Comparison of ENCODE assay signal across 1 cellular context in the genomic region with DNA sequence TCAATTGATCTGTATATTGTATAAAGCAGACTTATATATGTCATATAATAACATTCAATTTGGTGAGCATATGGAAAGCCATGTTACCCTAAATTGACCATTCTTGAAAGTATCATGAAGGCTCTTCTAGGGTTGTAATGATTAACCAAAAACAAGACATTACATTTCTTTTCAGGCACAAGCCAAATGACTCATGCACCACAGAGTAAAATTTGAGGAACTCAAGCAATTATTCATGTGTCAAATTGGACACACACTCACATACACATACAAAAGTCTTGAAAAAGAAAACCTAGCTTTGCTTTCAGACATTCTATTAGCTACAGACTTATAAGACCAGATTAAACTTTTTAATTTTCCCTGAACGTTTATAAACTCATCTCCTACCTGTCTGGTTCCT.
TF ChIP-seq lines count a peak whose summit lies in the region.

No MANE protein-coding gene starts in this region.

TF ChIP-seq in GM12878, 131 proteins besides CTCF, POLR2A, EP300 and RAD21 (continued from another document):
- TF ChIP-seq, protein P1, sequence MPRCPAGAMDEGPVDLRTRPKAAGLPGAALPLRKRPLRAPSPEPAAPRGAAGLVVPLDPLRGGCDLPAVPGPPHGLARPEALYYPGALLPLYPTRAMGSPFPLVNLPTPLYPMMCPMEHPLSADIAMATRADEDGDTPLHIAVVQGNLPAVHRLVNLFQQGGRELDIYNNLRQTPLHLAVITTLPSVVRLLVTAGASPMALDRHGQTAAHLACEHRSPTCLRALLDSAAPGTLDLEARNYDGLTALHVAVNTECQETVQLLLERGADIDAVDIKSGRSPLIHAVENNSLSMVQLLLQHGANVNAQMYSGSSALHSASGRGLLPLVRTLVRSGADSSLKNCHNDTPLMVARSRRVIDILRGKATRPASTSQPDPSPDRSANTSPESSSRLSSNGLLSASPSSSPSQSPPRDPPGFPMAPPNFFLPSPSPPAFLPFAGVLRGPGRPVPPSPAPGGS (IDR thresholded peaks at IDR 0.05; ENCODE audit: borderline replicate concordance, insufficient read depth, low read depth, low read length, poor library complexity, severe bottlenecking): no peak
- TF ChIP-seq, protein P2, sequence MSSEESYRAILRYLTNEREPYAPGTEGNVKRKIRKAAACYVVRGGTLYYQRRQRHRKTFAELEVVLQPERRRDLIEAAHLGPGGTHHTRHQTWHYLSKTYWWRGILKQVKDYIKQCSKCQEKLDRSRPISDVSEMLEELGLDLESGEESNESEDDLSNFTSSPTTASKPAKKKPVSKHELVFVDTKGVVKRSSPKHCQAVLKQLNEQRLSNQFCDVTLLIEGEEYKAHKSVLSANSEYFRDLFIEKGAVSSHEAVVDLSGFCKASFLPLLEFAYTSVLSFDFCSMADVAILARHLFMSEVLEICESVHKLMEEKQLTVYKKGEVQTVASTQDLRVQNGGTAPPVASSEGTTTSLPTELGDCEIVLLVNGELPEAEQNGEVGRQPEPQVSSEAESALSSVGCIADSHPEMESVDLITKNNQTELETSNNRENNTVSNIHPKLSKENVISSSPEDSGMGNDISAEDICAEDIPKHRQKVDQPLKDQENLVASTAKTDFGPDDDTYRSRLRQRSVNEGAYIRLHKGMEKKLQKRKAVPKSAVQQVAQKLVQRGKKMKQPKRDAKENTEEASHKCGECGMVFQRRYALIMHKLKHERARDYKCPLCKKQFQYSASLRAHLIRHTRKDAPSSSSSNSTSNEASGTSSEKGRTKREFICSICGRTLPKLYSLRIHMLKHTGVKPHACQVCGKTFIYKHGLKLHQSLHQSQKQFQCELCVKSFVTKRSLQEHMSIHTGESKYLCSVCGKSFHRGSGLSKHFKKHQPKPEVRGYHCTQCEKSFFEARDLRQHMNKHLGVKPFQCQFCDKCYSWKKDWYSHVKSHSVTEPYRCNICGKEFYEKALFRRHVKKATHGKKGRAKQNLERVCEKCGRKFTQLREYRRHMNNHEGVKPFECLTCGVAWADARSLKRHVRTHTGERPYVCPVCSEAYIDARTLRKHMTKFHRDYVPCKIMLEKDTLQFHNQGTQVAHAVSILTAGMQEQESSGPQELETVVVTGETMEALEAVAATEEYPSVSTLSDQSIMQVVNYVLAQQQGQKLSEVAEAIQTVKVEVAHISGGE (CRISPR knock-in tag; IDR thresholded peaks at IDR 0.05): no peak
- no peak for TF ChIP-seq BRCA1 (IDR thresholded peaks at IDR 0.05; ENCODE audit: low read depth, low read length)
- no peak for TF ChIP-seq ZNF384 (IDR thresholded peaks at IDR 0.05; ENCODE audit: borderline replicate concordance, low read depth, low read length)
- TF ChIP-seq WRNIP1 (IDR thresholded peaks at IDR 0.05; ENCODE audit: borderline replicate concordance, low read depth, low read length): no peak
- no peak for TF ChIP-seq FOXM1 (IDR thresholded peaks at IDR 0.05; ENCODE audit: low read depth, low read length)
- TF ChIP-seq, protein P3, sequence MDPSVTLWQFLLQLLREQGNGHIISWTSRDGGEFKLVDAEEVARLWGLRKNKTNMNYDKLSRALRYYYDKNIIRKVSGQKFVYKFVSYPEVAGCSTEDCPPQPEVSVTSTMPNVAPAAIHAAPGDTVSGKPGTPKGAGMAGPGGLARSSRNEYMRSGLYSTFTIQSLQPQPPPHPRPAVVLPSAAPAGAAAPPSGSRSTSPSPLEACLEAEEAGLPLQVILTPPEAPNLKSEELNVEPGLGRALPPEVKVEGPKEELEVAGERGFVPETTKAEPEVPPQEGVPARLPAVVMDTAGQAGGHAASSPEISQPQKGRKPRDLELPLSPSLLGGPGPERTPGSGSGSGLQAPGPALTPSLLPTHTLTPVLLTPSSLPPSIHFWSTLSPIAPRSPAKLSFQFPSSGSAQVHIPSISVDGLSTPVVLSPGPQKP (IDR thresholded peaks at IDR 0.05; ENCODE audit: low read depth, low read length): no peak
- no peak for TF ChIP-seq SREBF1 (IDR thresholded peaks at IDR 0.05; ENCODE audit: low read length)
- no peak for TF ChIP-seq BMI1 (IDR thresholded peaks at IDR 0.05; ENCODE audit: borderline replicate concordance)
